ENCODE assay signal across 23 cellular contexts in genomic region chr10:100391163-100392002, GRCh38. TPM values are rescaled to one million over a fixed set of nuclear protein-coding genes. Genes with fewer than 3 reads are reported as not detected.
A peak's percentile ranks its signal among the peaks of the same experiment; 100 is the strongest.
DNase-seq lines count a peak whose midpoint lies in the region; ATAC-seq and TF ChIP-seq lines count a peak whose summit lies in the region.
"Had no signal": no experiment of that assay in that cellular context is flagged by ENCODE, and none has a peak within 500 bp of the region (broad histone marks: within the 10 kb centered on the region; RNA-seq: fewer than 3 reads in every experiment).

No MANE protein-coding gene starts in this region.

- H3K9me3 ChIP-seq in T-helper 17 cell (ENCODE audit: control insufficient read depth, low read length, poor library complexity, severe bottlenecking) (no peaks in the 10 kb centered on the region), testis (no peaks in the 10 kb centered on the region), thyroid gland (no peaks in the 10 kb centered on the region)

- no peaks in the 10 kb centered on the region for H3K9me3 Mint-ChIP-seq in activated T-cell treated with anti-CD3 and anti-CD28 coated beads, Interleukin-2, amount 50 U/mL, for 72 hours
- H3K9me3 Mint-ChIP-seq in immature natural killer cell = no peaks in the 10 kb centered on the region
- H3K9me3 Mint-ChIP-seq: CD4-positive, alpha-beta T cell; HFFc6 had no signal

- DNase-seq in activated T-cell treated with anti-CD3 and anti-CD28 coated beads, Interleukin-2, amount 50 U/mL, for 72 hours = no peak
- DNase-seq in activated T-cell treated with anti-CD3 and anti-CD28 coated beads for 4 hours = no peak
- DNase-seq in T-helper 17 cell = no peak
- no peak for DNase-seq in immature natural killer cell
- no peak for DNase-seq in testis
- DNase-seq in NCI-H1694 (lab: John Stamatoyannopoulos, UW) = no peak
- no peak for DNase-seq in thyroid gland
- DNase-seq: CD4-positive, alpha-beta T cell; COR-L47; DMS79; H9; HFFc6; KBM-7; MM.1S; NCI-H1048; NCI-H1417 treated with DMSO at 0.1 percent for 48 hours; NCI-H1930; NCI-H226; NCI-H510A treated with DMSO at 0.1 percent for 48 hours; NCI-H748 treated with DMSO at 0.1 percent for 48 hours; PC-9; RPMI8226; SHP77 had no signal

- no peaks in the 10 kb centered on the region for H3K27me3 Mint-ChIP-seq in activated T-cell treated with anti-CD3 and anti-CD28 coated beads, Interleukin-2, amount 50 U/mL, for 72 hours (ENCODE audit: low read depth)
- H3K27me3 Mint-ChIP-seq in T-helper 17 cell (no peaks in the 10 kb centered on the region), immature natural killer cell (ENCODE audit: low read depth in 3 of 3) (peaks cover 0 to 2% (median 0%) of the 10 kb centered on the region in 3 donors)
- H3K27me3 Mint-ChIP-seq: CD4-positive, alpha-beta T cell had no signal

- no peak for TF ChIP-seq CTCF in testis (IDR thresholded peaks at IDR 0.05)
- no peak for TF ChIP-seq CTCF in thyroid gland (IDR thresholded peaks at IDR 0.05)

- H3K36me3 ChIP-seq in testis (ENCODE audit: low read depth, missing control alignments) (no peaks in the 10 kb centered on the region), thyroid gland (no peaks in the 10 kb centered on the region)

- peak; percentile 65 to 73 for ATAC-seq in activated T-cell treated with anti-CD3 and anti-CD28 coated beads, Interleukin-2, amount 50 U/mL, for 72 hours (replicated peaks in 1 of 2)
- ATAC-seq in T-helper 17 cell = no peak

- TF ChIP-seq POLR2A in testis (IDR thresholded peaks at IDR 0.05) (no peak), thyroid gland (IDR thresholded peaks at IDR 0.05) (no peak)

- H3K27ac ChIP-seq in testis = peak overlapping the region; percentile 26 to 50
- H3K27ac ChIP-seq in thyroid gland = no peak overlapping the region
- H3K27ac ChIP-seq: PC-9 had no signal

- H3K27me3 ChIP-seq in testis = no peaks in the 10 kb centered on the region
- H3K27me3 ChIP-seq in thyroid gland = no peaks in the 10 kb centered on the region

- intact Hi-C loops in testis (cut with DNase I; ENCODE audit: low total_unique reads) = no loop called here
- intact Hi-C loops in thyroid gland (cut with DNase I) = no loop called here

- H3K27ac Mint-ChIP-seq in activated T-cell treated with anti-CD3 and anti-CD28 coated beads, Interleukin-2, amount 50 U/mL, for 72 hours = peak overlapping the region; percentile 31
- H3K27ac Mint-ChIP-seq in T-helper 17 cell (peak overlapping the region; percentile 32), immature natural killer cell (peak overlapping the region in 5 of 6 donors; percentile 2 to 40 (median 5))
- H3K27ac Mint-ChIP-seq: CD4-positive, alpha-beta T cell; H9; HFFc6 had no signal

- WGBS in testis, 2 donors = 67 to 70% methylated on average over 4 of the region's 4 CpGs
- 65 to 66% methylated on average over 4 of the region's 4 CpGs for WGBS in thyroid gland, 2 donors

- peaks cover 8% of the 10 kb centered on the region for H3K4me1 ChIP-seq in testis
- no peaks in the 10 kb centered on the region for H3K4me1 ChIP-seq in thyroid gland

- peaks cover 16% of the 10 kb centered on the region for H3K4me1 Mint-ChIP-seq in activated T-cell treated with anti-CD3 and anti-CD28 coated beads, Interleukin-2, amount 50 U/mL, for 72 hours (ENCODE audit: low read depth)
- H3K4me1 Mint-ChIP-seq in T-helper 17 cell (peaks cover 4% of the 10 kb centered on the region), immature natural killer cell (peaks cover 20 to 28% of the 10 kb centered on the region in 2 donors)
- H3K4me1 Mint-ChIP-seq: H9 had no signal

- H3K36me3 Mint-ChIP-seq in activated T-cell treated with anti-CD3 and anti-CD28 coated beads, Interleukin-2, amount 50 U/mL, for 72 hours (ENCODE audit: insufficient read depth in 2 of 2) = peaks cover 1 to 4% of the 10 kb centered on the region in 2 donors
- H3K36me3 Mint-ChIP-seq in T-helper 17 cell (ENCODE audit: low read depth) (no peaks in the 10 kb centered on the region), immature natural killer cell (peaks cover 0 to 10% (median 5%) of the 10 kb centered on the region in 3 donors)

- H3K4me3 Mint-ChIP-seq in activated T-cell treated with anti-CD3 and anti-CD28 coated beads, Interleukin-2, amount 50 U/mL, for 72 hours = peak overlapping the region in 1 of 2 donors; percentile 67
- H3K4me3 Mint-ChIP-seq in T-helper 17 cell = no peak overlapping the region
- peak overlapping the region in 3 of 5 donors; percentile 5 to 56 (median 47) for H3K4me3 Mint-ChIP-seq in immature natural killer cell
- H3K4me3 Mint-ChIP-seq: CD4-positive, alpha-beta T cell; H9; HFFc6 had no signal

- H3K4me3 ChIP-seq in testis = no peak overlapping the region
- no peak overlapping the region for H3K4me3 ChIP-seq in thyroid gland (replicated peaks in 1 of 3)
- H3K4me3 ChIP-seq: PC-9 had no signal

RNA-seq across cellular contexts. Expression of gene SCD, which starts 44.4 kb away (rescaled TPM):
- total RNA-seq in activated T-cell treated with anti-CD3 and anti-CD28 coated beads, Interleukin-2, amount 50 U/mL, for 72 hours = 10 to 100 TPM; 79.5 to 90.4 TPM
- total RNA-seq in T-helper 17 cell (1 to 10 TPM in 1 of 2 donors, under 1 TPM in 1; 0.77 to 1.5 TPM), testis (100 to 1,000 TPM; 147 to 196 TPM), thyroid gland (10 to 100 TPM in 1 of 4 donors, 1 to 10 TPM in 3; 2.2 to 29.7 (median 5.1) TPM)
- polyA plus RNA-seq in immature natural killer cell (1 to 10 TPM; 3.8 to 5.5 (median 4.5) TPM), testis (ENCODE audit: insufficient read depth, low read depth, low replicate concordance) (121 TPM)

Comparison
In these comparisons a context has a peak if more than half of its experiments do, and no peak if none do; other contexts are left out.
1. H3K27ac ChIP-seq: peak in testis (2 of 2); none in thyroid gland (0 of 3).
2. Peak in every context shown above with its lines, with median percentiles within 50 percentile points of each other: H3K27ac Mint-ChIP-seq.